8 cellular contexts compared by ENCODE assay signal in genomic region chr12:131895640-131896079, GRCh38. TPM values are rescaled to one million over a fixed set of nuclear protein-coding genes. Genes with fewer than 3 reads are reported as not detected.
DNase-seq lines count a peak whose midpoint lies in the region; ATAC-seq and TF ChIP-seq lines count a peak whose summit lies in the region.

No MANE protein-coding gene starts in this region.

- no peaks in the 10 kb centered on the region for H3K9me3 ChIP-seq in cardiac muscle cell (ENCODE audit: low read depth)

- DNase-seq in cardiac muscle cell (ENCODE audit: low read depth in 1 of 2, low spot score in 1 of 2): no peak
- DNase-seq in left ventricle myocardium superior: no peak
- DNase-seq in LNCaP clone FGC (ENCODE audit: low read depth): no peak
- peak; percentile 17 for DNase-seq in central memory CD4-positive, alpha-beta T cell
- no peak for DNase-seq in naive B cell
- DNase-seq in GF-D8 (lab: John Stamatoyannopoulos, UW): no peak
- DNase-seq in effector CD8-positive, alpha-beta T cell (lab: John Stamatoyannopoulos, UW): no peak
- no peak for DNase-seq in AG20443 (ENCODE audit: low spot score)

- ATAC-seq in left ventricle myocardium superior (no peak), naive B cell (ENCODE audit: low read depth in 2 of 2) (peak in 1 of 2 donors; percentile 37)

- TF ChIP-seq CTCF in cardiac muscle cell (IDR thresholded peaks at IDR 0.05; ENCODE audit: low read depth, low read length): no peak
- no peak for TF ChIP-seq CTCF in LNCaP clone FGC (IDR thresholded peaks at IDR 0.05; ENCODE audit: control insufficient read depth, extremely low read depth, insufficient read depth)

- H3K36me3 ChIP-seq in cardiac muscle cell: no peaks in the 10 kb centered on the region

- peak overlapping the region; percentile 82 to 93 (median 90) for H3K4me3 Mint-ChIP-seq in naive B cell

- H3K27ac Mint-ChIP-seq in naive B cell: peak overlapping the region in 5 of 6 donors; percentile 92 to 95 (median 94)

- H3K27me3 ChIP-seq in cardiac muscle cell: no peaks in the 10 kb centered on the region

- H3K9me3 Mint-ChIP-seq in naive B cell: no peaks in the 10 kb centered on the region

- no peaks in the 10 kb centered on the region for H3K36me3 Mint-ChIP-seq in naive B cell

- no peaks in the 10 kb centered on the region for H3K27me3 Mint-ChIP-seq in naive B cell

- peak overlapping the region; percentile 81 for H3K27ac ChIP-seq in cardiac muscle cell

- H3K4me1 ChIP-seq in cardiac muscle cell (ENCODE audit: low read depth): peaks cover 12% of the 10 kb centered on the region

- peak overlapping the region; percentile 61 for H3K4me3 ChIP-seq in cardiac muscle cell
- H3K4me3 ChIP-seq in LNCaP clone FGC (ENCODE audit: low read depth, low read length): peak overlapping the region; percentile 77

- intact Hi-C loops in left ventricle myocardium superior (cut with micrococcal nuclease): no loop called here

- H3K4me1 Mint-ChIP-seq in naive B cell: peaks cover 20 to 25% (median 21%) of the 10 kb centered on the region in 3 donors

RNA-seq across cellular contexts. Expression of gene ULK1, which starts 1.2 kb away (rescaled TPM):
- total RNA-seq in cardiac muscle cell (17.8 and 27.6 TPM in 2 replicates), left ventricle myocardium superior (64.0 TPM)
- polyA plus RNA-seq in cardiac muscle cell (14.2 and 16.2 TPM in 2 replicates), naive B cell (ENCODE audit: low read depth in 6 of 6) (1 to 10 TPM in 1 of 6 donors, under 1 TPM in 5; 0.22 to 2.1 (median 0.73) TPM)

RNA-seq across cellular contexts. Expression of gene PUS1, which starts 33.4 kb away (rescaled TPM):
- total RNA-seq in cardiac muscle cell: 7.2 and 7.4 TPM in 2 replicates
- polyA plus RNA-seq in cardiac muscle cell: 7.6 and 10.4 TPM in 2 replicates
- 5.6 TPM for total RNA-seq in left ventricle myocardium superior
- 10 to 100 TPM in 5 of 6 donors, 1 to 10 TPM in 1; 9.7 to 43.2 (median 22.5) TPM for polyA plus RNA-seq in naive B cell (ENCODE audit: low read depth in 6 of 6)

RNA-seq across cellular contexts. Expression of gene EP400, which starts 54.1 kb away (rescaled TPM):
- 13.2 and 28.4 TPM in 2 replicates for total RNA-seq in cardiac muscle cell
- polyA plus RNA-seq in cardiac muscle cell: 14.6 and 15.8 TPM in 2 replicates
- total RNA-seq in left ventricle myocardium superior: 14.8 TPM
- 10 to 100 TPM in 1 of 6 donors, 1 to 10 TPM in 5; 5.8 to 11.7 (median 6.4) TPM for polyA plus RNA-seq in naive B cell (ENCODE audit: low read depth in 6 of 6)
